ENCODE assay signal across 15 cellular contexts in the genomic region with DNA sequence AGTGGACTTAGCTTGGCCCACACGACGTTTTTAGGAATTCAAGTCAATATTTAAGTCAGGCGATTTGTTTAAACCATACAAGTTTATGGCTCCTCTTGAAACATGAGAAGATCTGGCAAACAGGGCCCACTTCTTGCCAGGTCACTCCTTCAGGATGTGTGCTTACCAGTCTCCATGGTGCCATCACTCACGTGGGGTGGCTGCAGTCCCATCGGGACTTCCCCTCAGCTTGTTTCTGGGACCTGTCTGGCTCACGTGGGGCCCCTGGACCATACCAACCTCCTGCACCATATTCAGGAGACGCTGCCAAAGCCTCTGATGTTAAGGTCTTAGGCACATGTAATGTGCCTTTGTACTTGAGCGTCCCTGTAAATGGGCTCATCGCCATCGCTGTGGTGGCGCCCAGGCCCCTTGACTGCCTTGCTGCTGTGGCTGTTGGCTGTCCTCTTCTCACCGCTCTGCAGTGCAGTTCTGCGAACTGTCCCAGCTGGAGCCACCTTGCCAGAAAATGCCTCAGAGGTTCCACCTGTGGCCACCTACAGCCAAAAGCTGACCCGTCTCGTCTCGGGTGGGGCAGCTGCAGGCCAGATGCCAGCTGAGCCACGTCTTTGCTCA.
"Had no signal": no experiment of that assay in that cellular context is flagged by ENCODE, and none has a peak within 500 bp of the region (broad histone marks: within the 10 kb centered on the region; RNA-seq: fewer than 3 reads in every experiment).

No MANE protein-coding gene starts in this region.

- DNase-seq: activated CD4-positive, alpha-beta T cell treated with anti-CD3 and anti-CD28 coated beads, Interleukin-2, amount 10 ng/mL, durations not matched to agents 24 days and 14 days; activated CD4-positive, CD25-positive, alpha-beta regulatory T cell; activated CD8-positive, alpha-beta memory T cell treated with anti-CD3 and anti-CD28 coated beads, Interleukin-2, amount 50 U/mL, for 48 hours; activated CD8-positive, alpha-beta T cell treated with anti-CD3 and anti-CD28 coated beads, Interleukin-2, amount 10 ng/mL, durations not matched to agents 7 days and 5 days; activated gamma-delta T cell; activated naive CD8-positive, alpha-beta T cell treated with anti-CD3 and anti-CD28 coated beads for 36 hours; activated T-cell treated with anti-CD3 and anti-CD28 coated beads, Interleukin-2, amount 50 U/mL, for 72 hours; dermis blood vessel endothelial cell; left colon; mammary epithelial cell; naive thymus-derived CD4-positive, alpha-beta T cell had no signal

- H3K27ac ChIP-seq: suprapubic skin had no signal

- H3K4me1 ChIP-seq: suprapubic skin had no signal

- H3K4me3 ChIP-seq: right atrium auricular region, smooth muscle cell, suprapubic skin had no signal

- H3K27me3 ChIP-seq: neutrophil, right atrium auricular region, suprapubic skin had no signal

- H3K4me2 ChIP-seq: smooth muscle cell had no signal

- H3K9me3 ChIP-seq: neutrophil, right atrium auricular region, suprapubic skin had no signal

- ATAC-seq: activated CD8-positive, alpha-beta T cell treated with anti-CD3 and anti-CD28 coated beads, Interleukin-2, amount 10 ng/mL, durations not matched to agents 7 days and 5 days; activated T-cell treated with anti-CD3 and anti-CD28 coated beads, Interleukin-2, amount 50 U/mL, for 72 hours; left colon; naive thymus-derived CD4-positive, alpha-beta T cell had no signal
